In the genomic region with DNA sequence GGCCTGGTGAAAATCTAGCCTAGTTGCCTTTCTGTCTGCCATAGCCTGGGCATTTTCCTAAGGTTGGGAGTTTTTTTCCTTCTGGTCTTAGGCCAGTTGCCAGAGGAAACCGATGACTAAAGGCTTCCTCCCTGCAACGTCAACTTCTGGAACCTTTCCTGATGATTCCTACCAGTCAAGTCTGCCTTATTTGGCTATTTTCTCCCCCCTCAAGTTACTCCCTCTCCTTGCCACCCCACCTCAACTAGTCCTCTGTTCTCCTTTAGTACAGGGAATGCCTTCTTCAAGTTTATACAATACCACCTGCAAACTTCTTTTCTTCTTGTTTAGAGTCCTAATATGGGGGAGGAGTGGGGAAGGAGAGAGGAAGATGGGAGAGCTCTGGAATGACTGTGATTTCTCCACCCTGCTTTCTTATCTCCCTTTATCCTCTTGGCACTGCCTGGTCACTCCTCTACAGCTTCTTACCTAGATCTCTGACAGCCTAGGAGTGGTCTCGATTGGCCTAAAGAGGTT, we compare ENCODE assay signal across 10 cellular contexts. TPM values are rescaled to one million over a fixed set of nuclear protein-coding genes. Genes with fewer than 3 reads are reported as not detected.
DNase-seq lines count a peak whose midpoint lies in the region; ATAC-seq and TF ChIP-seq lines count a peak whose summit lies in the region.
"Had no signal": no experiment of that assay in that cellular context is flagged by ENCODE, and none has a peak within 500 bp of the region (broad histone marks: within the 10 kb centered on the region; RNA-seq: fewer than 3 reads in every experiment).

No MANE protein-coding gene starts in this region.

- DNase-seq in activated T-cell treated with anti-CD3 and anti-CD28 coated beads, Interleukin-2, amount 50 U/mL, for 72 hours: no peak
- DNase-seq in activated T-cell treated with anti-CD3 and anti-CD28 coated beads, Interleukin-2, amount 50 U/mL, for 48 hours: no peak
- DNase-seq in brain microvascular endothelial cell (peak; percentile 66), lower lobe of right lung (no peak), ureter (ENCODE audit: low spot score) (peak; percentile 47)
- DNase-seq in activated CD8-positive, alpha-beta memory T cell treated with anti-CD3 and anti-CD28 coated beads, Interleukin-2, amount 50 U/mL, for 48 hours: no peak
- DNase-seq: DND-41, NCI-H524 had no signal

- in situ Hi-C loops in brain microvascular endothelial cell (cut with HindIII; ENCODE audit: low pct_ligation_motif_present, low sequenced_read_pairs): no loop called here

- no peaks in the 10 kb centered on the region for H3K27me3 Mint-ChIP-seq in activated T-cell treated with anti-CD3 and anti-CD28 coated beads, Interleukin-2, amount 50 U/mL, for 72 hours (ENCODE audit: low read depth)

- H3K4me3 ChIP-seq in brain microvascular endothelial cell (ENCODE audit: low read depth, low read length) (no peak overlapping the region), lower lobe of right lung (no peak overlapping the region)

- peaks cover 95% of the 10 kb centered on the region for H3K4me1 ChIP-seq in lower lobe of right lung

- no peak for ATAC-seq in activated T-cell treated with anti-CD3 and anti-CD28 coated beads, Interleukin-2, amount 50 U/mL, for 72 hours (replicated peaks in 1 of 2)
- ATAC-seq in lower lobe of right lung (peak; percentile 65 to 67), HG02973 (IDR thresholded peaks at IDR 0.05; ENCODE audit: unreplicated experiment) (no peak), HG03565 (IDR thresholded peaks at IDR 0.05; ENCODE audit: unreplicated experiment) (no peak)

- H3K9me3 ChIP-seq in lower lobe of right lung: no peaks in the 10 kb centered on the region

- peak overlapping the region; percentile 34 to 75 for H3K4me3 Mint-ChIP-seq in activated T-cell treated with anti-CD3 and anti-CD28 coated beads, Interleukin-2, amount 50 U/mL, for 72 hours

- H3K9me3 Mint-ChIP-seq in activated T-cell treated with anti-CD3 and anti-CD28 coated beads, Interleukin-2, amount 50 U/mL, for 72 hours: peaks cover 0 to 1% of the 10 kb centered on the region in 2 donors

- H3K36me3 ChIP-seq in brain microvascular endothelial cell (replicated peaks) (no peaks in the 10 kb centered on the region), lower lobe of right lung (no peaks in the 10 kb centered on the region)

- TF ChIP-seq CTCF in brain microvascular endothelial cell (IDR thresholded peaks at IDR 0.05; ENCODE audit: low read depth, low read length, missing control alignments) (no peak), lower lobe of right lung (IDR thresholded peaks at IDR 0.05) (no peak)

- peaks cover 18 to 32% of the 10 kb centered on the region in 2 donors for H3K36me3 Mint-ChIP-seq in activated T-cell treated with anti-CD3 and anti-CD28 coated beads, Interleukin-2, amount 50 U/mL, for 72 hours (ENCODE audit: insufficient read depth in 2 of 2)

- H3K27ac Mint-ChIP-seq in activated T-cell treated with anti-CD3 and anti-CD28 coated beads, Interleukin-2, amount 50 U/mL, for 72 hours: peak overlapping the region; percentile 93

- no peaks in the 10 kb centered on the region for H3K27me3 ChIP-seq in brain microvascular endothelial cell (replicated peaks)
- H3K27me3 ChIP-seq in lower lobe of right lung (ENCODE audit: low read depth): no peaks in the 10 kb centered on the region

- peaks cover 96% of the 10 kb centered on the region for H3K4me1 Mint-ChIP-seq in activated T-cell treated with anti-CD3 and anti-CD28 coated beads, Interleukin-2, amount 50 U/mL, for 72 hours (ENCODE audit: low read depth)

- intact Hi-C loops in lower lobe of right lung (cut with DNase I): no loop called here

- H3K27ac ChIP-seq in brain microvascular endothelial cell (peak overlapping the region; percentile 66), lower lobe of right lung (peak overlapping the region; percentile 67)

RNA-seq across cellular contexts. Expression of a gene that starts 10.6 kb away (rescaled TPM):
- 100 to 1,000 TPM; 281 to 298 TPM for total RNA-seq in activated T-cell treated with anti-CD3 and anti-CD28 coated beads, Interleukin-2, amount 50 U/mL, for 72 hours
- total RNA-seq in lower lobe of right lung (419 TPM), ureter (134 TPM)

Comparison
In these comparisons a context has a peak if more than half of its experiments do, and no peak if none do; other contexts are left out.
1. ATAC-seq: peak in lower lobe of right lung (2 of 2); none in activated T-cell treated with anti-CD3 and anti-CD28 coated beads, Interleukin-2, amount 50 U/mL, for 72 hours (0 of 2), HG02973 (single experiment) and HG03565 (single experiment).
2. DNase-seq: peak in brain microvascular endothelial cell (single experiment) and ureter (single experiment); none in activated T-cell treated with anti-CD3 and anti-CD28 coated beads, Interleukin-2, amount 50 U/mL, for 72 hours (0 of 2), activated T-cell treated with anti-CD3 and anti-CD28 coated beads, Interleukin-2, amount 50 U/mL, for 48 hours (0 of 2), lower lobe of right lung (single experiment) and activated CD8-positive, alpha-beta memory T cell treated with anti-CD3 and anti-CD28 coated beads, Interleukin-2, amount 50 U/mL, for 48 hours (single experiment).